13 cellular contexts compared by ENCODE assay signal in genomic region chr17:73642659-73643011, GRCh38. TPM values are rescaled to one million over a fixed set of nuclear protein-coding genes. Genes with fewer than 3 reads are reported as not detected.
DNase-seq lines count a peak whose midpoint lies in the region; ATAC-seq, FAIRE-seq and TF ChIP-seq lines count a peak whose summit lies in the region.
"Had no signal": no experiment of that assay in that cellular context is flagged by ENCODE, and none has a peak within 500 bp of the region (broad histone marks: within the 10 kb centered on the region; RNA-seq: fewer than 3 reads in every experiment).

No MANE protein-coding gene starts in this region.

- no peak overlapping the region for H3K4ac ChIP-seq in neuronal stem cell (ENCODE audit: low read length)

- H3K79me1 ChIP-seq in neuronal stem cell (ENCODE audit: low read depth, low read length): peaks cover 17% of the 10 kb centered on the region

- ATAC-seq in CD4-positive, alpha-beta T cell (ENCODE audit: poor library complexity): peak; percentile 6
- ATAC-seq in effector memory CD8-positive, alpha-beta T cell (replicated peaks): no peak
- no peak for ATAC-seq in HG02885 (IDR thresholded peaks at IDR 0.05; ENCODE audit: poor library complexity, unreplicated experiment)
- ATAC-seq in left colon: no peak

- no peak for TF ChIP-seq CTCF in CD4-positive, alpha-beta T cell (IDR thresholded peaks at IDR 0.05)

- no peak for FAIRE-seq in H54 (lab: Jason Lieb, UNC)
- FAIRE-seq: K562 had no signal

- CTCF ChIA-PET in CD4-positive, alpha-beta T cell (lab: Charles Lee): no interaction called here

- H4K8ac ChIP-seq in neuronal stem cell (ENCODE audit: low read depth, low read length): no peak overlapping the region

- H2AFZ ChIP-seq in neuronal stem cell (ENCODE audit: low read length): peak overlapping the region; percentile 94

- peak overlapping the region; percentile 38 for H2AK5ac ChIP-seq in neuronal stem cell (ENCODE audit: low read depth, low read length)

- intact Hi-C loops in CD4-positive, alpha-beta T cell (cut with DNase I, micrococcal nuclease): loop anchor here (2.0 to 10.0 kb wide), 3 partner anchors 50 to 532 kb away; no protein-coding TSS in a partner anchor
- intact Hi-C loops in left colon (cut with DNase I, micrococcal nuclease) (no loop called here), head of caudate nucleus (cut with DNase I) (loop anchor here (5.0 kb wide), 1 partner anchor 215 kb away; no protein-coding TSS in a partner anchor)

- H3K9ac ChIP-seq in NT2/D1 (ENCODE audit: insufficient read length, low read depth): peak overlapping the region; percentile 94
- H3K9ac ChIP-seq in neuronal stem cell (ENCODE audit: low read depth, low read length, poor library complexity): peak overlapping the region; percentile 94

- no peak overlapping the region for H2BK12ac ChIP-seq in neuronal stem cell (ENCODE audit: low read length)

- no peak overlapping the region for H3K23ac ChIP-seq in neuronal stem cell (ENCODE audit: low read depth, low read length, poor library complexity)

- H3K4me3 Mint-ChIP-seq in CD4-positive, alpha-beta T cell: peak overlapping the region; percentile 80
- peak overlapping the region; percentile 69 for H3K4me3 Mint-ChIP-seq in effector memory CD8-positive, alpha-beta T cell

- H3K14ac ChIP-seq in neuronal stem cell (ENCODE audit: low read length): no peak overlapping the region

- H3K4me2 ChIP-seq in neuronal stem cell (ENCODE audit: insufficient read depth, low read length, poor library complexity, severe bottlenecking): peak overlapping the region; percentile 65

- H4K91ac ChIP-seq in neuronal stem cell (ENCODE audit: low read depth, low read length, poor library complexity): no peak overlapping the region

- no peaks in the 10 kb centered on the region for H3K9me3 Mint-ChIP-seq in CD4-positive, alpha-beta T cell
- H3K9me3 Mint-ChIP-seq in effector memory CD8-positive, alpha-beta T cell: no peaks in the 10 kb centered on the region

- H3K9me3 ChIP-seq in CD4-positive, alpha-beta T cell (ENCODE audit: control insufficient read depth, low read length): no peaks in the 10 kb centered on the region
- H3K9me3 ChIP-seq in NT2/D1 (ENCODE audit: insufficient read depth, low read length) (no peaks in the 10 kb centered on the region), neuronal stem cell (replicated peaks in 1 of 2; ENCODE audit: control insufficient read depth in 2 of 2, insufficient read depth in 1 of 2, low read depth in 1 of 2, low read length in 2 of 2) (no peaks in the 10 kb centered on the region)

- no peak for DNase-seq in CD4-positive, alpha-beta T cell
- no peak for DNase-seq in NT2/D1 (ENCODE audit: low read depth, low spot score)
- DNase-seq in effector memory CD8-positive, alpha-beta T cell: no peak
- no peak for DNase-seq in neuronal stem cell (ENCODE audit: low spot score)
- DNase-seq in H54 (ENCODE audit: insufficient read length, low spot score): no peak
- DNase-seq in left colon: no peak
- DNase-seq in head of caudate nucleus: no peak
- DNase-seq: amniotic stem cell, occipital lobe, T1000 had no signal

- H3K18ac ChIP-seq in neuronal stem cell (ENCODE audit: low read length): peak overlapping the region; percentile 99

- H2BK120ac ChIP-seq in neuronal stem cell (ENCODE audit: low read depth, low read length): peak overlapping the region; percentile 78

- peaks cover 22% of the 10 kb centered on the region for H3K4me1 Mint-ChIP-seq in CD4-positive, alpha-beta T cell (ENCODE audit: low read depth)
- H3K4me1 Mint-ChIP-seq in effector memory CD8-positive, alpha-beta T cell (ENCODE audit: low read depth in 2 of 2): peaks cover 7 to 8% of the 10 kb centered on the region in 2 donors

- TF ChIP-seq POLR2A in H54 (IDR thresholded peaks at IDR 0.05; ENCODE audit: low read depth, low read length): no peak

- H3K27ac ChIP-seq in CD4-positive, alpha-beta T cell (ENCODE audit: low read depth, low read length): no peak overlapping the region
- H3K27ac ChIP-seq in neuronal stem cell (replicated peaks; ENCODE audit: low read length): no peak overlapping the region
- H3K27ac ChIP-seq: foreskin keratinocyte had no signal

- WGBS in neuronal stem cell (ENCODE audit: extremely low coverage in 2 of 2, insufficient read length in 2 of 2, insufficient replicate concordance in 1 of 2), 2 donors: no CpG with 5 or more reads among the region's 12 CpGs

- H3K36me3 Mint-ChIP-seq in CD4-positive, alpha-beta T cell (ENCODE audit: low read depth): no peaks in the 10 kb centered on the region
- H3K36me3 Mint-ChIP-seq in effector memory CD8-positive, alpha-beta T cell (ENCODE audit: insufficient read depth): no peaks in the 10 kb centered on the region

- H3K4me1 ChIP-seq in NT2/D1 (ENCODE audit: insufficient read depth, insufficient read length): peaks cover 27% of the 10 kb centered on the region
- peaks cover 24 to 34% of the 10 kb centered on the region in 2 donors for H3K4me1 ChIP-seq in neuronal stem cell (ENCODE audit: control insufficient read depth in 2 of 2, insufficient read depth in 1 of 2, low read depth in 1 of 2, low read length in 2 of 2)
- H3K4me1 ChIP-seq: foreskin keratinocyte had no signal

- peak overlapping the region; percentile 92 for H2BK5ac ChIP-seq in neuronal stem cell (ENCODE audit: low read length)

- no peak overlapping the region for H3K27ac Mint-ChIP-seq in CD4-positive, alpha-beta T cell
- H3K27ac Mint-ChIP-seq in effector memory CD8-positive, alpha-beta T cell: no peak overlapping the region

- POLR2A ChIA-PET in CD4-positive, alpha-beta T cell (lab: Charles Lee): interaction anchor here (1.4 to 1.6 kb wide), 2 partner anchors 51 to 57 kb away, joined by 3 to 11 read pairs; no protein-coding TSS in a partner anchor

- peaks cover 9% of the 10 kb centered on the region for H3K36me3 ChIP-seq in NT2/D1 (ENCODE audit: insufficient read depth, insufficient read length, low read length)
- no peaks in the 10 kb centered on the region for H3K36me3 ChIP-seq in neuronal stem cell (replicated peaks in 1 of 2; ENCODE audit: control insufficient read depth in 2 of 2, insufficient read depth in 2 of 2, low read length in 2 of 2)

- H3K27me3 Mint-ChIP-seq in CD4-positive, alpha-beta T cell: peaks cover 3% of the 10 kb centered on the region
- peaks cover 58 to 77% of the 10 kb centered on the region in 2 donors for H3K27me3 Mint-ChIP-seq in effector memory CD8-positive, alpha-beta T cell

- peaks cover 12% of the 10 kb centered on the region for H3K27me3 ChIP-seq in CD4-positive, alpha-beta T cell (ENCODE audit: control insufficient read depth, insufficient read depth, low read length)
- H3K27me3 ChIP-seq in NT2/D1 (ENCODE audit: insufficient read depth, insufficient read length) (peaks cover 7% of the 10 kb centered on the region), neuronal stem cell (ENCODE audit: control insufficient read depth in 3 of 3, insufficient read depth in 3 of 3, low read depth in 1 of 3, low read length in 3 of 3) (peaks cover 0 to 17% (median 0%) of the 10 kb centered on the region in 3 experiments)

- H2BK15ac ChIP-seq in neuronal stem cell (ENCODE audit: low read length): no peak overlapping the region

- H3K4me3 ChIP-seq in NT2/D1 (ENCODE audit: insufficient read length, low read depth) (peak overlapping the region; percentile 82), neuronal stem cell (ENCODE audit: low read length in 2 of 2) (peak overlapping the region; percentile 73 to 98)
- H3K4me3 ChIP-seq: K562 had no signal

RNA-seq across cellular contexts. Expression of gene SDK2, which starts 1.6 kb away (rescaled TPM):
- 1 to 10 TPM; 8.1 to 8.2 TPM for total RNA-seq in CD4-positive, alpha-beta T cell
- 31.6 TPM for polyA plus RNA-seq in neuronal stem cell (2013, experiment 1 of 2)
- 34.6 TPM for polyA plus RNA-seq in neuronal stem cell (2013, experiment 2 of 2)
- 1 to 10 TPM in 1 of 2 donors, under 1 TPM in 1; 0.82 to 1.8 TPM for total RNA-seq in left colon
- polyA plus RNA-seq: K562 had no signal

Comparison
In these comparisons a context has a peak if more than half of its experiments do, and no peak if none do; other contexts are left out.
1. intact Hi-C loops: an anchor here in CD4-positive, alpha-beta T cell (2.0 to 10.0 kb wide) and head of caudate nucleus (5.0 kb wide); none called in left colon.